8 cellular contexts compared by ENCODE assay signal in genomic region chr2:222861411-222862067, GRCh38. TPM values are rescaled to one million over a fixed set of nuclear protein-coding genes. Genes with fewer than 3 reads are reported as not detected.
DNase-seq lines count a peak whose midpoint lies in the region; ATAC-seq, FAIRE-seq and TF ChIP-seq lines count a peak whose summit lies in the region.

No MANE protein-coding gene starts in this region.

- H3K9me3 ChIP-seq in NT2/D1 (ENCODE audit: insufficient read depth, low read length): no peaks in the 10 kb centered on the region

- H3K4me1 Mint-ChIP-seq in mesothelial cell of epicardium: peaks cover 15% of the 10 kb centered on the region

- peaks cover 5% of the 10 kb centered on the region for H3K9me3 Mint-ChIP-seq in mesothelial cell of epicardium

- no peaks in the 10 kb centered on the region for H3K27me3 Mint-ChIP-seq in mesothelial cell of epicardium (ENCODE audit: low read depth)

- H3K4me1 ChIP-seq in NT2/D1 (ENCODE audit: insufficient read depth, insufficient read length): peaks cover 7% of the 10 kb centered on the region

- H3K9ac ChIP-seq in NT2/D1 (ENCODE audit: insufficient read length, low read depth): peak overlapping the region; percentile 98

- no peak for TF ChIP-seq POLR2A in GM12892 (IDR thresholded peaks at IDR 0.05; ENCODE audit: low read depth, low read length)

- H3K36me3 Mint-ChIP-seq in mesothelial cell of epicardium: no peaks in the 10 kb centered on the region

- no peak overlapping the region for H3K4me3 Mint-ChIP-seq in mesothelial cell of epicardium

- DNase-seq in GM12892 (ENCODE audit: insufficient read length) (peak; percentile 38), NT2/D1 (ENCODE audit: low read depth, low spot score) (no peak), head of caudate nucleus (peak in 39 of 42 donors; percentile 6 to 69 (median 44)), putamen (ENCODE audit: low spot score) (peak; percentile 12), mesothelial cell of epicardium (ENCODE audit: low spot score in 2 of 2, unreplicated experiment in 2 of 2) (no peak), NCI-H1436 (lab: John Stamatoyannopoulos, UW) (no peak)
- peak; percentile 22 for DNase-seq in activated effector memory CD4-positive, alpha-beta T cell treated with Interleukin-2 at 50 U/mL for 16 hours

- ATAC-seq in HG02610 (IDR thresholded peaks at IDR 0.05; ENCODE audit: unreplicated experiment): peak; percentile 26

- H3K27me3 ChIP-seq in NT2/D1 (ENCODE audit: insufficient read depth, insufficient read length): no peaks in the 10 kb centered on the region

- H3K36me3 ChIP-seq in NT2/D1 (ENCODE audit: insufficient read depth, insufficient read length, low read length): no peaks in the 10 kb centered on the region

- no peak overlapping the region for H3K27ac Mint-ChIP-seq in mesothelial cell of epicardium

- TF ChIP-seq CTCF in mesothelial cell of epicardium (IDR thresholded peaks at IDR 0.05; ENCODE audit: unreplicated experiment): no peak

- intact Hi-C loops in head of caudate nucleus (cut with DNase I): loop anchor here (2.0 to 5.0 kb wide), 3 partner anchors 46 to 153 kb away; no protein-coding TSS in a partner anchor

- peak; percentile 57 for FAIRE-seq in GM12892 (lab: Jason Lieb, UNC)

- H3K4me3 ChIP-seq in NT2/D1 (ENCODE audit: insufficient read length, low read depth): peak overlapping the region; percentile 95

RNA-seq across cellular contexts. Expression of gene ACSL3, which starts 0.7 kb away (rescaled TPM):
- polyA plus RNA-seq in GM12892 (2012; ENCODE audit: missing spikeins): 26.6 TPM
- 74.5 to 84.3 TPM (median 81.6 TPM) in 3 replicates for total RNA-seq in mesothelial cell of epicardium

Comparison
In these comparisons a context has a peak if more than half of its experiments do, and no peak if none do; other contexts are left out.
1. DNase-seq: peak in GM12892 (single experiment), activated effector memory CD4-positive, alpha-beta T cell treated with Interleukin-2 at 50 U/mL for 16 hours (single experiment), head of caudate nucleus (39 of 42) and putamen (single experiment); none in NT2/D1 (single experiment), mesothelial cell of epicardium (0 of 2) and NCI-H1436 (single experiment).